19 cellular contexts compared by ENCODE assay signal in the genomic region with DNA sequence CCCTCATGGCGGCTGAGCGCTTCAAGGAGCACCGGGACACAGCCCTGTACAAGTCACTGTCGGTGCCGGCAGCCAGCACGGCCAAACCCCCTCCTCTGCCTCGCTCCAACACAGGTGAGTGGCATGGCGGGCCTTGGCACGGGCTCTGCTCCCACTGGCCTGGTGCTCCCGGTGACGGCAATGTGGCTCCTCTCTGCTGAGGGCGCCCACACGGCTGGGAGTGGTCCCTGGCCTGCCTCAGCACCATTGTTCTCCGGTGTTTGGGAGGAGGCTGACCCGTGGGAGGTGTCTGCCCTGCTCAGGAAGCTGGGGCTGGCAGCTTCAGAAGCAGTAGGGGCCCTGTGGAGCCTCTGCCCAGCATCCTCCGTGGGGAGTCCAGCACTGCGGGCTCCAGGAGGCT. TPM values are rescaled to one million over a fixed set of nuclear protein-coding genes. Genes with fewer than 3 reads are reported as not detected.
DNase-seq lines count a peak whose midpoint lies in the region; ATAC-seq, FAIRE-seq and TF ChIP-seq lines count a peak whose summit lies in the region.
"Had no signal": no experiment of that assay in that cellular context is flagged by ENCODE, and none has a peak within 500 bp of the region (broad histone marks: within the 10 kb centered on the region; RNA-seq: fewer than 3 reads in every experiment).

No MANE protein-coding gene starts in this region.

- H3K4me3 ChIP-seq in BLaER1 treated with 17β-estradiol and CSF1 and Interleukin-3, amounts not matched to agents 10 nM and 100 nM = no peak overlapping the region
- no peak overlapping the region for H3K4me3 ChIP-seq in left ventricle myocardium inferior
- no peak overlapping the region for H3K4me3 ChIP-seq in pancreas

- DNase-seq in left ventricle myocardium inferior = no peak
- DNase-seq in pancreas = peak in 1 of 6 donors; percentile 29
- DNase-seq in GM03348 (ENCODE audit: low spot score) = no peak
- no peak for DNase-seq in GM12892 (ENCODE audit: insufficient read length)
- no peak for DNase-seq in stimulated activated CD4-positive, alpha-beta T cell treated with anti-CD3 and anti-CD28 coated beads, Interleukin-4, amount 100 ng/mL, for 24 hours
- DNase-seq in T1000 (lab: John Stamatoyannopoulos, UW) = no peak
- DNase-seq: activated CD4-positive, alpha-beta memory T cell treated with anti-CD3 and anti-CD28 coated beads, Interleukin-2, amount 10 ng/mL, durations not matched to agents 7 days and 5 days; activated naive CD4-positive, alpha-beta T cell treated with anti-CD3 and anti-CD28 coated beads for 36 hours; anterior cingulate cortex; glutamatergic neuron; HFFc6; NCI-H1694; OCI-M1; T-helper 2 cell had no signal

- peak overlapping the region in 4 of 11 experiments; percentile 28 to 78 (median 74); a peak in 7 of 22 replicates for H3K9ac ChIP-seq in BLaER1 treated with 17β-estradiol and CSF1 and Interleukin-3, amounts not matched to agents 10 nM and 100 nM

- peaks cover 50 to 88% (median 75%) of the 10 kb centered on the region in 11 experiments for H3K36me3 ChIP-seq in BLaER1 treated with 17β-estradiol and CSF1 and Interleukin-3, amounts not matched to agents 10 nM and 100 nM
- H3K36me3 ChIP-seq in left ventricle myocardium inferior (peaks cover 82% of the 10 kb centered on the region), pancreas (peaks cover 0 to 35% (median 6%) of the 10 kb centered on the region in 3 donors)

- no peak for TF ChIP-seq POLR2A in GM12892 (IDR thresholded peaks at IDR 0.05; ENCODE audit: low read depth, low read length)

- ATAC-seq in pancreas = peak in 2 of 4 donors; percentile 0 to 5

- peaks cover 13 to 97% (median 54%) of the 10 kb centered on the region in 11 experiments for H4K20me1 ChIP-seq in BLaER1 treated with 17β-estradiol and CSF1 and Interleukin-3, amounts not matched to agents 10 nM and 100 nM

- intact Hi-C loops in left ventricle myocardium inferior (cut with micrococcal nuclease) = no loop called here
- intact Hi-C loops in pancreas (cut with DNase I) = no loop called here

- peak overlapping the region in 2 of 11 experiments; percentile 57 to 79; a peak in 4 of 22 replicates for H3K27ac ChIP-seq in BLaER1 treated with 17β-estradiol and CSF1 and Interleukin-3, amounts not matched to agents 10 nM and 100 nM
- peak overlapping the region; percentile 30 for H3K27ac ChIP-seq in angular gyrus (ENCODE audit: low read depth, low read length)
- H3K27ac ChIP-seq in left ventricle myocardium inferior (replicated peaks) = peak overlapping the region; percentile 65
- peak overlapping the region in 3 of 4 donors; percentile 22 to 57 (median 44) for H3K27ac ChIP-seq in pancreas
- H3K27ac ChIP-seq: HL-60, VCaP had no signal

- FAIRE-seq in pancreas (lab: Jason Lieb, UNC) = no peak
- no peak for FAIRE-seq in GM12892 (lab: Jason Lieb, UNC)
- FAIRE-seq: G401.6 had no signal

- no peaks in the 10 kb centered on the region for H3K27me3 ChIP-seq in BLaER1 treated with 17β-estradiol and CSF1 and Interleukin-3, amounts not matched to agents 10 nM and 100 nM
- no peaks in the 10 kb centered on the region for H3K27me3 ChIP-seq in left ventricle myocardium inferior (ENCODE audit: low read depth)
- H3K27me3 ChIP-seq in pancreas = no peaks in the 10 kb centered on the region

- 83 to 86% methylated on average over 15 to 17 of the region's 17 CpGs for WGBS in pancreas, 2 donors

- H3K4me2 ChIP-seq in BLaER1 treated with 17β-estradiol and CSF1 and Interleukin-3, amounts not matched to agents 10 nM and 100 nM = peak overlapping the region in 10 of 11 experiments; percentile 75 to 99 (median 96); a peak in 19 of 22 replicates

- TF ChIP-seq CTCF in left ventricle myocardium inferior (IDR thresholded peaks at IDR 0.05; ENCODE audit: borderline replicate concordance) (no peak), pancreas (IDR thresholded peaks at IDR 0.05) (no peak)

- H3K4me1 ChIP-seq in BLaER1 treated with 17β-estradiol and CSF1 and Interleukin-3, amounts not matched to agents 10 nM and 100 nM = peaks cover 27 to 81% (median 66%) of the 10 kb centered on the region in 10 experiments
- peaks cover 35% of the 10 kb centered on the region for H3K4me1 ChIP-seq in left ventricle myocardium inferior
- H3K4me1 ChIP-seq in pancreas = peaks cover 0 to 8% (median 0%) of the 10 kb centered on the region in 3 donors

- no peaks in the 10 kb centered on the region for H3K9me3 ChIP-seq in BLaER1 treated with 17β-estradiol and CSF1 and Interleukin-3, amounts not matched to agents 10 nM and 100 nM (replicated peaks in 1 of 11)
- H3K9me3 ChIP-seq in left ventricle myocardium inferior (replicated peaks) = no peaks in the 10 kb centered on the region
- no peaks in the 10 kb centered on the region for H3K9me3 ChIP-seq in pancreas

RNA-seq across cellular contexts. Expression of a gene that starts 33.9 kb away (rescaled TPM):
- total RNA-seq in left ventricle myocardium inferior (80.1 TPM), pancreas (10 to 100 TPM; 51.0 to 91.7 (median 77.6) TPM)
- 100 to 1,000 TPM; 119 to 172 TPM for polyA plus RNA-seq in pancreas
- polyA plus RNA-seq in GM12892 (2012; ENCODE audit: missing spikeins) = 23.7 TPM

RNA-seq across cellular contexts. Expression of a gene that starts 34.1 kb away (rescaled TPM):
- 21.7 TPM for total RNA-seq in left ventricle myocardium inferior
- total RNA-seq in pancreas = 10 to 100 TPM in 1 of 6 donors, 1 to 10 TPM in 5; 5.2 to 10.4 (median 8.4) TPM
- polyA plus RNA-seq in pancreas = 10 to 100 TPM; 22.1 to 22.8 TPM
- polyA plus RNA-seq in GM12892 (2012; ENCODE audit: missing spikeins) = 8.4 TPM

RNA-seq across cellular contexts. Expression of a gene that starts 54.0 kb away (rescaled TPM):
- total RNA-seq in left ventricle myocardium inferior = 83.9 TPM
- 10 to 100 TPM; 29.8 to 50.5 (median 39.5) TPM for total RNA-seq in pancreas
- 100 to 1,000 TPM in 1 of 2 donors, 10 to 100 TPM in 1; 68.6 to 127 TPM for polyA plus RNA-seq in pancreas
- 9.3 TPM for polyA plus RNA-seq in GM12892 (2012; ENCODE audit: missing spikeins)

RNA-seq across cellular contexts. Expression of a gene that starts 55.0 kb away (rescaled TPM):
- 221 TPM for total RNA-seq in left ventricle myocardium inferior
- total RNA-seq in pancreas = 10 to 100 TPM; 14.7 to 28.9 (median 23.0) TPM
- 100 to 1,000 TPM in 1 of 2 donors, 10 to 100 TPM in 1; 60.7 to 144 TPM for polyA plus RNA-seq in pancreas
- polyA plus RNA-seq in GM12892 (2012; ENCODE audit: missing spikeins) = not detected
